22 cellular contexts compared by ENCODE assay signal in the genomic region with DNA sequence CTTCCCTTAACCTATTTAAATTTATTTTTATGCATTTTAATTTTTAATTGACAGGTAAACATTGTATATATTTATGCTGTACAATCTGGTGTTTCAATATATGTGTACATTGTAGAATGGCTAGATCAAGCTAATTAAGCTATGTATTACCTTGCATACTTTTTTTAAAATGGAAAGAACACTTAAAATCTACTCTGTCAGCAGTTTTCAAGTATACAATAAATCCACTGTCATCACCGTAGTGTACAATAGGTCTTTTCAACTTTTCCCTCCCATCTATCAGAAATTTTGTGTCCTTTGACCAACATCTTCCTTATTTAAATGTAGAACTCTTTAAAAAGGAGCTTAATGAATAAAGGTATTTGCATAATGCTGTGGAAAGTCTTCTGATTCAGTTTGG.
"Had no signal": no experiment of that assay in that cellular context is flagged by ENCODE, and none has a peak within 500 bp of the region (broad histone marks: within the 10 kb centered on the region; RNA-seq: fewer than 3 reads in every experiment).

No MANE protein-coding gene starts in this region.

- H3K4me1 ChIP-seq: foreskin keratinocyte, gastroesophageal sphincter, heart right ventricle, left lung, lower lobe of right lung had no signal

- FAIRE-seq: colon, endothelial cell of umbilical vein, frontal cortex, islet of Langerhans, keratinocyte had no signal

- DNase-seq: dermis blood vessel endothelial cell; dorsolateral prefrontal cortex; effector CD4-positive, alpha-beta T cell; effector memory CD4-positive, alpha-beta T cell; foreskin keratinocyte; heart right ventricle; hippocampal formation; left cardiac atrium; left lung; left ventricle myocardium superior; lower lobe of right lung; mesenchymal stem cell; mucosa of descending colon; naive B cell had no signal

- ATAC-seq: foreskin keratinocyte, gastroesophageal sphincter, heart right ventricle, left cardiac atrium, left lung, left ventricle myocardium superior, lower lobe of right lung, mucosa of descending colon had no signal

- H3K27me3 ChIP-seq: dorsolateral prefrontal cortex, esophagus muscularis mucosa, gastroesophageal sphincter, heart right ventricle, left lung had no signal

- H3K9me3 ChIP-seq: esophagus muscularis mucosa, gastroesophageal sphincter, heart right ventricle, left lung, lower lobe of right lung, mucosa of descending colon had no signal

- H3K27ac ChIP-seq: coronary artery, dorsolateral prefrontal cortex, esophagus muscularis mucosa, foreskin keratinocyte, gastroesophageal sphincter, heart right ventricle, left lung, lower lobe of right lung had no signal

- H3K4me3 ChIP-seq: coronary artery, dorsolateral prefrontal cortex, esophagus muscularis mucosa, gastroesophageal sphincter, heart right ventricle, left lung, lower lobe of right lung, mucosa of descending colon had no signal

- H3K36me3 ChIP-seq: esophagus muscularis mucosa, gastroesophageal sphincter, heart right ventricle, left lung, lower lobe of right lung had no signal
